Comparison of ENCODE assay signal across 8 cellular contexts in the genomic region with DNA sequence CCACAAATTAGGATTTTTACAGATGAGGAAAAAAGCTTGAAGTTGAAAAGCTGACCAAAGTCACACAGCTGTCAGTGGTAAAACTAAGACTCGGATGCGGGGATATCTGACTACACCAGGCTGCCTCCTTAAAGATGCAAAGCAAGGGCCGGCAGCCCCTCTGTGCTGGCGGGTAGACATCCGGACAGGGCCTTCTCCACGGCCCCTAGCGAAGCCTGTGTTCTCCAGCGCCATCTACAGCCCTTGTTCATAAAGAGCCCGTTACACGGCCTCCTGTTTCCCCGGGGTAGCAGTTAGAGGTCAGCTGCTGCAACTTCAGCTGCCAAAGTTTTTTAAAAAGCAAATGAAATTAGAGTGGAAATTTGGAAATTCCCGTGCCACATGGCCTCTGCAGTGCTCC.
DNase-seq lines count a peak whose midpoint lies in the region; ATAC-seq lines count a peak whose summit lies in the region.

No MANE protein-coding gene starts in this region.

- ATAC-seq in stimulated activated naive CD8-positive, alpha-beta T cell treated with anti-CD3 and anti-CD28 coated beads, Interleukin-15, amount 100 ng/mL, for 72 hours: peak; percentile 85

- no peaks in the 10 kb centered on the region for H3K27me3 Mint-ChIP-seq in stimulated activated naive CD8-positive, alpha-beta T cell treated with anti-CD3 and anti-CD28 coated beads, Interleukin-15, amount 100 ng/mL, for 72 hours

- in situ Hi-C loops in HAP-1 (cut with MboI; ENCODE audit: low sequenced_read_pairs): loop anchor here (25.0 kb wide), 1 partner anchor 302 kb away; no protein-coding TSS in a partner anchor

- H3K9me3 ChIP-seq in HAP-1: no peaks in the 10 kb centered on the region

- no peaks in the 10 kb centered on the region for H3K4me1 ChIP-seq in HAP-1

- H3K9me3 Mint-ChIP-seq in stimulated activated naive CD8-positive, alpha-beta T cell treated with anti-CD3 and anti-CD28 coated beads, Interleukin-15, amount 100 ng/mL, for 72 hours: no peaks in the 10 kb centered on the region

- H3K27me3 ChIP-seq in HAP-1 (ENCODE audit: low read depth): no peaks in the 10 kb centered on the region

- H3K36me3 ChIP-seq in HAP-1 (replicated peaks): no peaks in the 10 kb centered on the region

- no peaks in the 10 kb centered on the region for H3K4me1 Mint-ChIP-seq in stimulated activated naive CD8-positive, alpha-beta T cell treated with anti-CD3 and anti-CD28 coated beads, Interleukin-15, amount 100 ng/mL, for 72 hours

- DNase-seq in stimulated activated CD4-positive, alpha-beta T cell treated with anti-CD3 and anti-CD28 coated beads, Interleukin-15, amount 100 ng/mL, for 24 hours: peak; percentile 30
- no peak for DNase-seq in stimulated activated CD4-positive, alpha-beta T cell treated with anti-CD3 and anti-CD28 coated beads, Interleukin-4, amount 100 ng/mL, for 4 hours
- DNase-seq in HAP-1 (ENCODE audit: low spot score in 2 of 2) (peak; percentile 65 to 86), Kasumi-1 (lab: John Stamatoyannopoulos, UW) (peak; percentile 35 to 36), amniotic stem cell (lab: John Stamatoyannopoulos, UW) (peak; percentile 16), iPS-NIHi7 (ENCODE audit: extremely low spot score) (peak; percentile 88), middle frontal gyrus (ENCODE audit: extremely low spot score, low spot score) (no peak)
- peak; percentile 17 to 30 for DNase-seq in stimulated activated naive CD8-positive, alpha-beta T cell treated with anti-CD3 and anti-CD28 coated beads, Interleukin-15, amount 100 ng/mL, for 72 hours

- H3K27ac Mint-ChIP-seq in stimulated activated naive CD8-positive, alpha-beta T cell treated with anti-CD3 and anti-CD28 coated beads, Interleukin-15, amount 100 ng/mL, for 72 hours: no peak overlapping the region

- H3K4me3 ChIP-seq in HAP-1: no peak overlapping the region

- H3K4me3 Mint-ChIP-seq in stimulated activated naive CD8-positive, alpha-beta T cell treated with anti-CD3 and anti-CD28 coated beads, Interleukin-15, amount 100 ng/mL, for 72 hours: no peak overlapping the region

Comparison
In these comparisons a context has a peak if more than half of its experiments do, and no peak if none do; other contexts are left out.
1. DNase-seq: peak in stimulated activated CD4-positive, alpha-beta T cell treated with anti-CD3 and anti-CD28 coated beads, Interleukin-15, amount 100 ng/mL, for 24 hours (single experiment), HAP-1 (2 of 2), Kasumi-1 (2 of 2), amniotic stem cell (single experiment), iPS-NIHi7 (single experiment) and stimulated activated naive CD8-positive, alpha-beta T cell treated with anti-CD3 and anti-CD28 coated beads, Interleukin-15, amount 100 ng/mL, for 72 hours (2 of 2); none in stimulated activated CD4-positive, alpha-beta T cell treated with anti-CD3 and anti-CD28 coated beads, Interleukin-4, amount 100 ng/mL, for 4 hours (0 of 2) and middle frontal gyrus (single experiment).